13 cellular contexts compared by ENCODE assay signal in the genomic region with DNA sequence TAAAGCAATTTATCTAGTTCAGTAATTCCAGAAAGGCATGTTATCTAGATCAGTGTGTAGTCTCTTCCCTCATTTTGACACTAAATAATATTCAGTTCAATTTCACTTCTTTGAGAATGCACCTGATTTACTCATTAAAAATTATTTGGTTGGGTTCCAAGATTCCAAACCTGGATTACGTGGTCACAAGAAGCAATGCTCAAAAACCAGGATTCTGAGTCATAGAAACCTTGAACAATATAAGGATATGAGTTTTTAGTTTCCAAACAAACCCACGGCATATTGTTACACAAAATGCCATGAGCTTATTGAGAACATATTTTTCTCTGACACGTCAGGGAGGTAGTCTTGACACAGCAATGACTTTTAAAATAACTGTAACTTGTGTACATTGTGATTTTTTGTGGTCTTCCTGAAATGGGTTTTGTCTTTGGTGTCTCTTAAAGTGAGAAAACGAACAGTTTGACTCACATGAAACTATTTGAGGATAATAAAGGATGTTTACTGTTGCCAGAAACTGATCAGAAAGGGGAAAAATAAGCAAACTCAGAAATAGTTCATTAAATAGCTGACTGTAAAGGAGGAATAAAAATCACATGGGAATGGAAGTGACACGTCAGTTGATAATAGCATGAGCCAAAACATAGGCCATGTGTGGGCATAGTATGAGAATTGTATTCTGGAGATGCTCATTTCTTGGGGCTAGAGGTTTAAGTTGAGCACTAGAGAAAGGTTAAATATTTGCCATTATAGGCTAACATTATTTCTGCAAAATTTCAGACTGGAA.
DNase-seq lines count a peak whose midpoint lies in the region; ATAC-seq and TF ChIP-seq lines count a peak whose summit lies in the region.
"Had no signal": no experiment of that assay in that cellular context is flagged by ENCODE, and none has a peak within 500 bp of the region (broad histone marks: within the 10 kb centered on the region; RNA-seq: fewer than 3 reads in every experiment).

No MANE protein-coding gene starts in this region.

- intact Hi-C loops in Calu3 (cut with micrococcal nuclease; ENCODE audit: unreplicated experiment): loop anchor here (10.0 kb wide), 1 partner anchor 360 kb away; no protein-coding TSS in a partner anchor

- POLR2A ChIA-PET in WTC11 (lab: Charles Lee): interaction anchor here (0.6 kb wide), 1 partner anchor 26 kb away, joined by 4 read pairs; no protein-coding TSS in a partner anchor

- H3K27me3 Mint-ChIP-seq in Calu3 (ENCODE audit: unreplicated experiment): no peaks in the 10 kb centered on the region
- no peaks in the 10 kb centered on the region for H3K27me3 Mint-ChIP-seq in WTC11 (ENCODE audit: low read depth)

- H3K4me3 Mint-ChIP-seq in Calu3 (ENCODE audit: low read depth, unreplicated experiment) (peak overlapping the region; percentile 47), WTC11 (no peak overlapping the region)
- H3K4me3 Mint-ChIP-seq: activated T-helper 1 cell treated with anti-CD3 and anti-CD28 coated beads, Interleukin-12 subunit alpha, Interleukin-12 subunit beta, Interleukin-2, Interleukin-4 antibody, amounts not matched to agents 30 ng/mL and 10 ng/mL and 1 ng/mL, durations not matched to agents 14 hours and 24 hours and 36 hours had no signal

- DNase-seq in Calu3 (no peak), NCI-H226 (peak; percentile 88), dermis blood vessel endothelial cell (peak; percentile 97), myocyte (ENCODE audit: low read depth) (peak; percentile 10), WTC11 (ENCODE audit: low spot score) (no peak)
- DNase-seq in activated CD4-positive, CD25-positive, alpha-beta regulatory T cell (lab: John Stamatoyannopoulos, UW): no peak
- DNase-seq: activated CD4-positive, alpha-beta T cell treated with anti-CD3 and anti-CD28 coated beads for 48 hours; NCI-H345; stimulated activated CD4-positive, alpha-beta T cell treated with anti-CD3 and anti-CD28 coated beads, Interleukin-4, amount 100 ng/mL, for 4 hours; stimulated activated naive CD4-positive, alpha-beta T cell treated with Interleukin-2 at 50 U/mL for 16 hours had no signal

- no TSS peak for BruUV-seq in Calu3 (replicated peaks; lab: Mats Ljungman, UMichigan)

- no peaks in the 10 kb centered on the region for H3K36me3 Mint-ChIP-seq in Calu3 (ENCODE audit: insufficient read depth, unreplicated experiment)
- no peaks in the 10 kb centered on the region for H3K36me3 Mint-ChIP-seq in WTC11

- CTCF ChIA-PET in Calu3 (lab: Charles Lee): no interaction called here
- CTCF ChIA-PET in WTC11 (lab: Charles Lee): no interaction called here

- peaks cover 66% of the 10 kb centered on the region for H3K4me1 Mint-ChIP-seq in Calu3 (ENCODE audit: low read depth, unreplicated experiment)
- peaks cover 9% of the 10 kb centered on the region for H3K4me1 Mint-ChIP-seq in WTC11

- H3K9me3 Mint-ChIP-seq in Calu3 (ENCODE audit: low read depth, unreplicated experiment) (peaks cover 4% of the 10 kb centered on the region), WTC11 (no peaks in the 10 kb centered on the region)

- no peak for ATAC-seq in HG03045 (IDR thresholded peaks at IDR 0.05; ENCODE audit: unreplicated experiment)
- no peak for ATAC-seq in HG02938 (IDR thresholded peaks at IDR 0.05; ENCODE audit: unreplicated experiment)
- ATAC-seq in WTC11: no peak

- peak overlapping the region; percentile 90 for H3K27ac Mint-ChIP-seq in Calu3 (ENCODE audit: unreplicated experiment)
- no peak overlapping the region for H3K27ac Mint-ChIP-seq in WTC11
- H3K27ac Mint-ChIP-seq: activated T-helper 1 cell treated with anti-CD3 and anti-CD28 coated beads, Interleukin-12 subunit alpha, Interleukin-12 subunit beta, Interleukin-2, Interleukin-4 antibody, amounts not matched to agents 30 ng/mL and 10 ng/mL and 1 ng/mL, durations not matched to agents 14 hours and 24 hours and 36 hours had no signal

- no peak for TF ChIP-seq CTCF in Calu3 (IDR thresholded peaks at IDR 0.05; ENCODE audit: unreplicated experiment)
- TF ChIP-seq CTCF in WTC11 (IDR thresholded peaks at IDR 0.05): no peak

TF ChIP-seq in WTC11, 78 proteins besides CTCF, POLR2A, EP300 and RAD21:
- TF ChIP-seq NR2C2 (CRISPR knock-in tag; IDR thresholded peaks at IDR 0.05): no peak
- TF ChIP-seq, protein P1, sequence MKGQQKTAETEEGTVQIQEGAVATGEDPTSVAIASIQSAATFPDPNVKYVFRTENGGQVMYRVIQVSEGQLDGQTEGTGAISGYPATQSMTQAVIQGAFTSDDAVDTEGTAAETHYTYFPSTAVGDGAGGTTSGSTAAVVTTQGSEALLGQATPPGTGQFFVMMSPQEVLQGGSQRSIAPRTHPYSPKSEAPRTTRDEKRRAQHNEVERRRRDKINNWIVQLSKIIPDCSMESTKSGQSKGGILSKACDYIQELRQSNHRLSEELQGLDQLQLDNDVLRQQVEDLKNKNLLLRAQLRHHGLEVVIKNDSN (CRISPR knock-in tag; IDR thresholded peaks at IDR 0.05): no peak

Comparison
In these comparisons a context has a peak if more than half of its experiments do, and no peak if none do; other contexts are left out.
1. DNase-seq: peak in NCI-H226 (single experiment), dermis blood vessel endothelial cell (single experiment) and myocyte (single experiment); none in Calu3 (single experiment), activated CD4-positive, CD25-positive, alpha-beta regulatory T cell (0 of 4) and WTC11 (single experiment).